Comparison of ENCODE assay signal across 8 cellular contexts in the genomic region with DNA sequence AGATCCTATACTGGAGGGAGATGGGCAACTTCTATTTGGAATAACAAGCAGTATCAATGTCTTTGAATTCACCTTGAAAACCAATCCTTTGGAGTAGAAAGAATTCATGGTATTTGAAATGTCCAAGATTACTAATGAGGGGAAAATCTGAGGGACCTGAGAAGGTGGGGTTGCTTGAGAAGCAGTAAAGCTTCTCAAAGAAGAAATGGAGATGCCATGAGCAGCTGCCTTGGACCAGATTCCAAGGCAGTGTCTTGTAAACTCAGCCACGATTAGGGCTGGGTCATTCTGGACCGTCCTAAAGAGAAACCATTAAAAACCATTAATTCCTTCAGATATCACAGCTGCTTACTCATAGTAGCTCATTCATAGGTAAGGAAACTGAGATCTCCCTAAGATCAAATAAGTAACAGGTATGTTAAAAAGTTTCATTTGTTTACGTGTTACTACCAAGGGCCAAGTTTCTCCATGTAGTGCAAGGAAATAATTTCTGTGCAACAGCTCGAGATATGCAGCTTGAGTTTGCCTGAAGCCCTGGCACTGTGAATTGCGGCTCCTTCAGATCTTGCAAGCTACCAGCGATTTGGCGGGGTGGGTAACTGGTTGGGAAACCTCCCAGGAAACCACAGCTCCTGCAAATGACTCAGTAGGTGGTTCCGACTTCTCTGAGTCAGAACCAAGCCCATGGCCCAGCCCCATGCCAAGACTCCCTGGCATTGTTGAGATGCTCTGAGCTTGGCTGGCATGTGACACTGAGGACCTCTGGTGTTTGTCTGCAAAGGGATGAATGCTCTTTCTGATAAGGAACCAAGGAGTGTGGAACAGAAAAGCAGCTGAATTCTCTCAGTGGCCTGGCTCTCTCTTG.
DNase-seq lines count a peak whose midpoint lies in the region; ATAC-seq, FAIRE-seq and TF ChIP-seq lines count a peak whose summit lies in the region.

No MANE protein-coding gene starts in this region.

- no peak overlapping the region for H3K18ac ChIP-seq in mesendoderm (ENCODE audit: low read length)

- H2BK15ac ChIP-seq in mesendoderm (replicated peaks; ENCODE audit: low read depth): no peak overlapping the region

- H2BK5ac ChIP-seq in mesendoderm (ENCODE audit: low read length): no peak overlapping the region

- DNase-seq in COLO829 (ENCODE audit: low spot score) (peak; percentile 2), SK-MEL-5 (ENCODE audit: low read depth, low spot score) (peak; percentile 17), adipocyte (ENCODE audit: low read depth) (peak; percentile 49), mesendoderm (peak; percentile 66), suprapubic skin (ENCODE audit: low spot score in 2 of 2) (peak in 1 of 2 donors; percentile 77), GM12891 (ENCODE audit: insufficient read length, low spot score) (no peak)

- H3K36me3 ChIP-seq in adipocyte (ENCODE audit: control insufficient read depth, insufficient read depth, low read length, severe bottlenecking): no peaks in the 10 kb centered on the region
- H3K36me3 ChIP-seq in mesendoderm (ENCODE audit: control insufficient read depth, insufficient read depth, low read length): no peaks in the 10 kb centered on the region
- H3K36me3 ChIP-seq in suprapubic skin: no peaks in the 10 kb centered on the region

- no peak overlapping the region for H3K27ac ChIP-seq in mesendoderm (ENCODE audit: low read depth, low read length)
- peak overlapping the region; percentile 10 for H3K27ac ChIP-seq in suprapubic skin

- TF ChIP-seq CTCF in suprapubic skin (IDR thresholded peaks at IDR 0.05): peak in 1 of 2 donors; percentile 53

- no peak overlapping the region for H4K8ac ChIP-seq in mesendoderm (ENCODE audit: low read depth, low read length)

- no CpG with 5 or more reads among the region's 8 CpGs for WGBS in mesendoderm (ENCODE audit: extremely low coverage, insufficient coverage, low lambda C conversion rate)
- 44% methylated on average over 8 of the region's 8 CpGs for WGBS in suprapubic skin

- H4K5ac ChIP-seq in mesendoderm (ENCODE audit: low read length): no peak overlapping the region

- no peak overlapping the region for H3K56ac ChIP-seq in mesendoderm (ENCODE audit: low read length)

- H3K4me1 ChIP-seq in adipocyte (ENCODE audit: control insufficient read depth, insufficient read depth, low read length) (peaks cover 22% of the 10 kb centered on the region), mesendoderm (ENCODE audit: control insufficient read depth, low read depth, low read length) (peaks cover 14% of the 10 kb centered on the region), suprapubic skin (peaks cover 44% of the 10 kb centered on the region)

- TF ChIP-seq POLR2A in suprapubic skin (IDR thresholded peaks at IDR 0.05) (no peak), GM12891 (IDR thresholded peaks at IDR 0.05; ENCODE audit: low read depth, low read length) (no peak), GM18505 (IDR thresholded peaks at IDR 0.05; ENCODE audit: borderline replicate concordance, extremely low read depth, insufficient read depth, insufficient read length) (no peak)

- no peak for FAIRE-seq in GM12891 (lab: Jason Lieb, UNC)

- in situ Hi-C loops in SK-MEL-5 (cut with HindIII; ENCODE audit: low pct_unique_long_range_greater_than_20kb, low sequenced_read_pairs): no loop called here

- H2AK5ac ChIP-seq in mesendoderm (ENCODE audit: low read length): no peak overlapping the region

- H3K4ac ChIP-seq in mesendoderm (ENCODE audit: low read depth, low read length): no peak overlapping the region

- H3K4me3 ChIP-seq in adipocyte (ENCODE audit: low read length) (no peak overlapping the region), mesendoderm (ENCODE audit: low read length) (no peak overlapping the region), suprapubic skin (no peak overlapping the region)

- H3K23ac ChIP-seq in mesendoderm (ENCODE audit: low read length): no peak overlapping the region

- TF ChIP-seq EP300 in suprapubic skin (IDR thresholded peaks at IDR 0.05): no peak

- H3K79me2 ChIP-seq in mesendoderm (ENCODE audit: control insufficient read depth, insufficient read depth, low read length): no peaks in the 10 kb centered on the region

- no peaks in the 10 kb centered on the region for H3K79me1 ChIP-seq in mesendoderm (ENCODE audit: low read length)

- H3K9ac ChIP-seq in adipocyte (ENCODE audit: low read length) (no peak overlapping the region), mesendoderm (ENCODE audit: low read length) (no peak overlapping the region)

- H3K4me2 ChIP-seq in mesendoderm (ENCODE audit: low read length): no peak overlapping the region

- H3K9me3 ChIP-seq in adipocyte (ENCODE audit: control insufficient read depth, low read length) (no peaks in the 10 kb centered on the region), suprapubic skin (no peaks in the 10 kb centered on the region)

- H3K27me3 ChIP-seq in adipocyte (replicated peaks; ENCODE audit: control insufficient read depth, insufficient read depth, low read length): no peaks in the 10 kb centered on the region
- H3K27me3 ChIP-seq in mesendoderm (ENCODE audit: insufficient read depth, low read length, poor library complexity): no peaks in the 10 kb centered on the region
- H3K27me3 ChIP-seq in suprapubic skin: no peaks in the 10 kb centered on the region

- H2BK120ac ChIP-seq in mesendoderm (ENCODE audit: low read depth, low read length): no peak overlapping the region

- ATAC-seq in HG03571 (IDR thresholded peaks at IDR 0.05; ENCODE audit: unreplicated experiment) (no peak), GM18505 (IDR thresholded peaks at IDR 0.05; ENCODE audit: unreplicated experiment) (no peak)

TF ChIP-seq in GM12891, 5 proteins besides CTCF, POLR2A, EP300 and RAD21:
- no peak for TF ChIP-seq TAF1 (IDR thresholded peaks at IDR 0.05; ENCODE audit: low read depth, low read length)
- TF ChIP-seq POLR2AphosphoS5 (IDR thresholded peaks at IDR 0.05; ENCODE audit: low read depth, low read length): no peak
- no peak for TF ChIP-seq SPI1 (IDR thresholded peaks at IDR 0.05; ENCODE audit: low read depth, low read length)
- no peak for TF ChIP-seq PAX5 (IDR thresholded peaks at IDR 0.05; ENCODE audit: insufficient read depth, low read length, severe bottlenecking)
- no peak for TF ChIP-seq POU2F2 (IDR thresholded peaks at IDR 0.05; ENCODE audit: low read depth, low read length)
